8 cellular contexts compared by ENCODE assay signal in the genomic region with DNA sequence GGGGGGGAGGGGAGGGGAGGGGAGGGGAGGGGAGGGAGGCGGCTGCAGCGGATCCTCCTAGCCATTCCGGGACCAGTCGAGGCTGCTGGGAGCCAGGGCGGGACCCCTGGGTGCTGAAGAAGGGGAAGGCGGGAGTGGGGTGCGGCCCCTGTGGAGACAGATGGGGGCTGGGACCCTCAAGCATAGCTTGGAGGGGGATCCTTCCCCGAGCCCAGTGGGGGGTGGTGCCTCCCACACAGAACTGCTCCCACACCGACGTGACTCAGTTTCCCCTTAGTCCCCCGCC. TPM values are rescaled to one million over a fixed set of nuclear protein-coding genes. Genes with fewer than 3 reads are reported as not detected.
A peak's percentile ranks its signal among the peaks of the same experiment; 100 is the strongest.
DNase-seq lines count a peak whose midpoint lies in the region; ATAC-seq, FAIRE-seq and TF ChIP-seq lines count a peak whose summit lies in the region.

No MANE protein-coding gene starts in this region.

- FAIRE-seq in endothelial cell of umbilical vein (lab: Jason Lieb, UNC), result no peak

- H3K4me1 ChIP-seq in CD4-positive, alpha-beta memory T cell (ENCODE audit: insufficient read depth, low read length), result peaks cover 11% of the 10 kb centered on the region
- H3K4me1 ChIP-seq in OCI-LY1 (ENCODE audit: insufficient read depth, low read length, severe bottlenecking) (peaks cover 44% of the 10 kb centered on the region), endothelial cell of umbilical vein (ENCODE audit: control insufficient read depth, extremely low read depth, insufficient read depth, low read length) (peaks cover 47% of the 10 kb centered on the region)

- dilution Hi-C loops in endothelial cell of umbilical vein (cut with MboI; ENCODE audit: extremely low pct_ligation_motif_present, low sequenced_read_pairs), result no loop called here

- H4K20me1 ChIP-seq in OCI-LY1 (ENCODE audit: insufficient read depth, low read length), result no peaks in the 10 kb centered on the region
- H4K20me1 ChIP-seq in endothelial cell of umbilical vein (replicated peaks; ENCODE audit: control insufficient read depth, extremely low read depth, insufficient read depth, low read length), result no peaks in the 10 kb centered on the region

- no peaks in the 10 kb centered on the region for H3K27me3 Mint-ChIP-seq in CD4-positive, alpha-beta memory T cell
- no peaks in the 10 kb centered on the region for H3K27me3 Mint-ChIP-seq in osteocyte (ENCODE audit: unreplicated experiment)

- POLR2A ChIA-PET in CD4-positive, alpha-beta memory T cell (lab: Charles Lee; ENCODE audit: partially characterized antibody), result interaction anchor here (0.7 to 2.2 kb wide), 13 partner anchors 19 to 193 kb away, joined by 3 to 19 read pairs (median 4); a partner anchor contains a TSS
- POLR2A ChIA-PET in endothelial cell of umbilical vein (lab: Charles Lee), result interaction anchor here (0.7 to 3.0 kb wide), 13 partner anchors 8 to 386 kb away, joined by 3 to 17 read pairs (median 6); a partner anchor contains a TSS

- no peaks in the 10 kb centered on the region for H3K79me2 ChIP-seq in OCI-LY1 (ENCODE audit: insufficient read depth, low read length)
- H3K79me2 ChIP-seq in endothelial cell of umbilical vein (ENCODE audit: control insufficient read depth, insufficient read depth, low read length), result peaks cover 32% of the 10 kb centered on the region

- ATAC-seq in GM18870 (IDR thresholded peaks at IDR 0.05; ENCODE audit: unreplicated experiment), result no peak
- ATAC-seq in HG03039 (IDR thresholded peaks at IDR 0.05; ENCODE audit: unreplicated experiment), result no peak

- CTCF ChIA-PET in CD4-positive, alpha-beta memory T cell (lab: Charles Lee; ENCODE audit: partially characterized antibody), result interaction anchor here (0.9 to 7.9 kb wide), 11 partner anchors 9 to 187 kb away, joined by 3 to 110 read pairs (median 6); no protein-coding TSS in a partner anchor
- CTCF ChIA-PET in endothelial cell of umbilical vein (lab: Charles Lee), result interaction anchor here (0.6 to 2.5 kb wide), 8 partner anchors 20 to 130 kb away, joined by 3 to 12 read pairs (median 4); no protein-coding TSS in a partner anchor

- H3K36me3 Mint-ChIP-seq in CD4-positive, alpha-beta memory T cell, result no peaks in the 10 kb centered on the region
- H3K36me3 Mint-ChIP-seq in osteocyte (ENCODE audit: unreplicated experiment), result peaks cover 8% of the 10 kb centered on the region

- no peak for DNase-seq in CD4-positive, alpha-beta memory T cell
- DNase-seq in endothelial cell of umbilical vein (ENCODE audit: low read depth, low spot score) (no peak), osteocyte (ENCODE audit: extremely low spot score, unreplicated experiment) (no peak), mucosa of gallbladder (ENCODE audit: low spot score) (no peak)
- DNase-seq in activated CD4-positive, CD25-positive, alpha-beta regulatory T cell (lab: John Stamatoyannopoulos, UW), result no peak

- H3K27me3 ChIP-seq in CD4-positive, alpha-beta memory T cell (ENCODE audit: insufficient read depth, low read length), result no peaks in the 10 kb centered on the region
- H3K27me3 ChIP-seq in OCI-LY1 (ENCODE audit: insufficient read depth, low read length) (no peaks in the 10 kb centered on the region), endothelial cell of umbilical vein (ENCODE audit: control insufficient read depth in 2 of 2, insufficient read depth in 2 of 2, low read length in 2 of 2) (no peaks in the 10 kb centered on the region)

- BruUV-seq in endothelial cell of umbilical vein (replicated peaks; lab: Mats Ljungman, UMichigan), result no TSS peak

- H2AFZ ChIP-seq in OCI-LY1 (ENCODE audit: low read length) (no peak overlapping the region), endothelial cell of umbilical vein (ENCODE audit: low read depth, low read length) (no peak overlapping the region)

- peak overlapping the region in 4 of 8 donors; percentile 4 to 89 (median 34) for H3K4me3 Mint-ChIP-seq in CD4-positive, alpha-beta memory T cell
- peak overlapping the region; percentile 84 for H3K4me3 Mint-ChIP-seq in osteocyte (ENCODE audit: unreplicated experiment)

- TF ChIP-seq POLR2A in endothelial cell of umbilical vein (IDR thresholded peaks at IDR 0.05; ENCODE audit: low read depth, low read length), result no peak

- H3K4me1 Mint-ChIP-seq in CD4-positive, alpha-beta memory T cell, result peaks cover 8 to 26% (median 20%) of the 10 kb centered on the region in 4 donors
- peaks cover 79% of the 10 kb centered on the region for H3K4me1 Mint-ChIP-seq in osteocyte (ENCODE audit: unreplicated experiment)

- no peaks in the 10 kb centered on the region for H3K9me2 ChIP-seq in OCI-LY1 (ENCODE audit: low read depth, low read length)

- peak overlapping the region; percentile 81 for H3K9ac ChIP-seq in OCI-LY1 (ENCODE audit: low read length)
- H3K9ac ChIP-seq in endothelial cell of umbilical vein (replicated peaks; ENCODE audit: extremely low read depth, insufficient read depth, low read length), result peak overlapping the region; percentile 72

- TF ChIP-seq CTCF in OCI-LY1 (IDR thresholded peaks at IDR 0.05; ENCODE audit: low read length) (no peak), endothelial cell of umbilical vein (IDR thresholded peaks at IDR 0.05; ENCODE audit: extremely low read depth in 1 of 2, insufficient read depth in 1 of 2, low read depth in 1 of 2, low read length in 2 of 2) (no peak), osteocyte (IDR thresholded peaks at IDR 0.05) (no peak)

- H3K4me2 ChIP-seq in OCI-LY1 (ENCODE audit: low read length) (peak overlapping the region; percentile 71), endothelial cell of umbilical vein (ENCODE audit: insufficient read depth, low read length) (peak overlapping the region; percentile 32)

- no peaks in the 10 kb centered on the region for H3K9me3 Mint-ChIP-seq in CD4-positive, alpha-beta memory T cell
- H3K9me3 Mint-ChIP-seq in osteocyte (ENCODE audit: unreplicated experiment), result no peaks in the 10 kb centered on the region

- intact Hi-C loops in CD4-positive, alpha-beta memory T cell (cut with micrococcal nuclease), result loop anchor here (1.0 to 2.0 kb wide), 8 partner anchors 20 to 380 kb away; a partner anchor contains a TSS
- intact Hi-C loops in endothelial cell of umbilical vein (cut with micrococcal nuclease), result loop anchor here (1.0 to 10.0 kb wide), 6 partner anchors 12 to 962 kb away; a partner anchor contains a TSS

- no peaks in the 10 kb centered on the region for H3K9me1 ChIP-seq in endothelial cell of umbilical vein (replicated peaks; ENCODE audit: control insufficient read depth, extremely low read depth, insufficient read depth, low read length)

- peak overlapping the region; percentile 49 for H3K27ac ChIP-seq in CD4-positive, alpha-beta memory T cell (ENCODE audit: low read depth, low read length)
- no peak overlapping the region for H3K27ac ChIP-seq in OCI-LY1 (ENCODE audit: low read depth, low read length, poor library complexity, severe bottlenecking)
- H3K27ac ChIP-seq in endothelial cell of umbilical vein (ENCODE audit: insufficient read depth, low read depth, low read length), result peak overlapping the region; percentile 79

- H3K27ac Mint-ChIP-seq in CD4-positive, alpha-beta memory T cell, result no peak overlapping the region
- no peak overlapping the region for H3K27ac Mint-ChIP-seq in osteocyte (ENCODE audit: unreplicated experiment)

- H3F3A ChIP-seq in OCI-LY1 (ENCODE audit: insufficient read depth, low read length), result peaks cover 5% of the 10 kb centered on the region; the same call in 1 of the 2 replicates

- H3K9me3 ChIP-seq in CD4-positive, alpha-beta memory T cell (ENCODE audit: control insufficient read depth in 1 of 2, low read length in 2 of 2), result no peaks in the 10 kb centered on the region
- H3K9me3 ChIP-seq in OCI-LY1 (ENCODE audit: low read length) (no peaks in the 10 kb centered on the region), endothelial cell of umbilical vein (replicated peaks; ENCODE audit: control insufficient read depth, insufficient read depth, low read length) (no peaks in the 10 kb centered on the region)

- no peaks in the 10 kb centered on the region for H3K36me3 ChIP-seq in CD4-positive, alpha-beta memory T cell (ENCODE audit: insufficient read depth, low read length)
- H3K36me3 ChIP-seq in OCI-LY1 (ENCODE audit: insufficient read depth, low read length) (no peaks in the 10 kb centered on the region), endothelial cell of umbilical vein (ENCODE audit: control insufficient read depth in 2 of 2, extremely low read depth in 1 of 2, insufficient read depth in 2 of 2, low read length in 2 of 2) (peaks cover 5 to 9% of the 10 kb centered on the region in 2 experiments)

- peak overlapping the region in 1 of 2 donors; percentile 75 for H3K4me3 ChIP-seq in CD4-positive, alpha-beta memory T cell (ENCODE audit: low read length in 2 of 2)
- H3K4me3 ChIP-seq in OCI-LY1 (ENCODE audit: low read depth, low read length, poor library complexity, severe bottlenecking), result peak overlapping the region; percentile 80
- peak overlapping the region; percentile 47 to 79 (median 56) for H3K4me3 ChIP-seq in endothelial cell of umbilical vein (replicated peaks in 1 of 3; ENCODE audit: insufficient read depth in 1 of 3, low read depth in 1 of 3, low read length in 3 of 3)

RNA-seq across cellular contexts. Expression of a gene that starts 0.5 kb away (rescaled TPM):
- total RNA-seq in CD4-positive, alpha-beta memory T cell, result 1 to 10 TPM; 5.8 to 7.3 TPM
- polyA plus RNA-seq in CD4-positive, alpha-beta memory T cell, result 1 to 10 TPM; 3.3 to 3.5 TPM
- 318 and 371 TPM in 2 replicates for total RNA-seq in endothelial cell of umbilical vein
- polyA plus RNA-seq in endothelial cell of umbilical vein, result 314 and 418 TPM in 2 replicates
- polyA plus RNA-seq in endothelial cell of umbilical vein (2011; cell fraction: cytosol; rRNA removed), result 181 and 257 TPM in 2 replicates
- polyA plus RNA-seq in endothelial cell of umbilical vein (2011; cell fraction: nucleus; rRNA removed), result 815 and 843 TPM in 2 replicates
- polyA plus RNA-seq in endothelial cell of umbilical vein (2012), result 179 and 248 TPM in 2 replicates
- 120 and 143 TPM in 2 replicates for polyA minus RNA-seq in endothelial cell of umbilical vein
- polyA minus RNA-seq in endothelial cell of umbilical vein (2011; cell fraction: cytosol; rRNA and poly(A)+ RNA removed), result 25.4 TPM
- 136 and 281 TPM in 2 replicates for polyA minus RNA-seq in endothelial cell of umbilical vein (2011; cell fraction: nucleus; rRNA and poly(A)+ RNA removed)
- total RNA-seq in osteocyte, result 312 and 358 TPM in 2 replicates
- total RNA-seq in mucosa of gallbladder, result 227 TPM

RNA-seq across cellular contexts. Expression of a gene that starts 12.7 kb away (rescaled TPM):
- total RNA-seq in CD4-positive, alpha-beta memory T cell, result 1 to 10 TPM; 3.7 to 3.9 TPM
- under 1 TPM in 1 of 2 donors, not detected in 1; 0.69 TPM for polyA plus RNA-seq in CD4-positive, alpha-beta memory T cell
- total RNA-seq in endothelial cell of umbilical vein (5.3 and 8.1 TPM in 2 replicates), osteocyte (5.5 and 7.2 TPM in 2 replicates), mucosa of gallbladder (12.8 TPM)
- 4.8 and 5.1 TPM in 2 replicates for polyA plus RNA-seq in endothelial cell of umbilical vein
- 1.5 and 2.4 TPM in 2 replicates for polyA plus RNA-seq in endothelial cell of umbilical vein (2011; cell fraction: cytosol; rRNA removed)
- 14.5 and 14.8 TPM in 2 replicates for polyA plus RNA-seq in endothelial cell of umbilical vein (2011; cell fraction: nucleus; rRNA removed)
- polyA plus RNA-seq in endothelial cell of umbilical vein (2012), result 1.1 and 1.5 TPM in 2 replicates
- 3.6 and 5.2 TPM in 2 replicates for polyA minus RNA-seq in endothelial cell of umbilical vein
- not detected for polyA minus RNA-seq in endothelial cell of umbilical vein (2011; cell fraction: cytosol; rRNA and poly(A)+ RNA removed)
- 6.3 TPM in 2 replicates for polyA minus RNA-seq in endothelial cell of umbilical vein (2011; cell fraction: nucleus; rRNA and poly(A)+ RNA removed)

RNA-seq across cellular contexts. Expression of a gene that starts 19.8 kb away (rescaled TPM):
- total RNA-seq in CD4-positive, alpha-beta memory T cell, result 10 to 100 TPM; 72.9 to 80.3 TPM
- 10 to 100 TPM; 47.6 to 51.2 TPM for polyA plus RNA-seq in CD4-positive, alpha-beta memory T cell
- total RNA-seq in endothelial cell of umbilical vein, result 86.4 and 103 TPM in 2 replicates
- polyA plus RNA-seq in endothelial cell of umbilical vein, result 118 and 127 TPM in 2 replicates
- 130 and 134 TPM in 2 replicates for polyA plus RNA-seq in endothelial cell of umbilical vein (2011; cell fraction: cytosol; rRNA removed)
- 298 and 329 TPM in 2 replicates for polyA plus RNA-seq in endothelial cell of umbilical vein (2011; cell fraction: nucleus; rRNA removed)
- polyA plus RNA-seq in endothelial cell of umbilical vein (2012), result 68.8 and 73.0 TPM in 2 replicates
- polyA minus RNA-seq in endothelial cell of umbilical vein, result 89.2 and 94.8 TPM in 2 replicates
- 94.3 TPM for polyA minus RNA-seq in endothelial cell of umbilical vein (2011; cell fraction: cytosol; rRNA and poly(A)+ RNA removed)
- 57.6 and 60.5 TPM in 2 replicates for polyA minus RNA-seq in endothelial cell of umbilical vein (2011; cell fraction: nucleus; rRNA and poly(A)+ RNA removed)
- 68.7 and 83.1 TPM in 2 replicates for total RNA-seq in osteocyte
- 84.8 TPM for total RNA-seq in mucosa of gallbladder

RNA-seq across cellular contexts. Expression of a gene that starts 23.5 kb away (rescaled TPM):
- 1 to 10 TPM in 1 of 2 experiments, under 1 TPM in 1; 0.99 to 1.2 TPM for total RNA-seq in CD4-positive, alpha-beta memory T cell
- polyA plus RNA-seq in CD4-positive, alpha-beta memory T cell, result under 1 TPM in 1 of 2 donors, not detected in 1; 0.49 TPM
- total RNA-seq in endothelial cell of umbilical vein (310 and 336 TPM in 2 replicates), osteocyte (248 and 249 TPM in 2 replicates), mucosa of gallbladder (89.0 TPM)
- polyA plus RNA-seq in endothelial cell of umbilical vein, result 198 and 267 TPM in 2 replicates
- polyA plus RNA-seq in endothelial cell of umbilical vein (2011; cell fraction: cytosol; rRNA removed), result 95.2 and 108 TPM in 2 replicates
- 848 and 1,132 TPM in 2 replicates for polyA plus RNA-seq in endothelial cell of umbilical vein (2011; cell fraction: nucleus; rRNA removed)
- polyA plus RNA-seq in endothelial cell of umbilical vein (2012), result 185 and 211 TPM in 2 replicates
- 158 and 165 TPM in 2 replicates for polyA minus RNA-seq in endothelial cell of umbilical vein
- polyA minus RNA-seq in endothelial cell of umbilical vein (2011; cell fraction: cytosol; rRNA and poly(A)+ RNA removed), result 9.4 TPM
- polyA minus RNA-seq in endothelial cell of umbilical vein (2011; cell fraction: nucleus; rRNA and poly(A)+ RNA removed), result 135 and 363 TPM in 2 replicates

RNA-seq across cellular contexts. Expression of a gene that starts 50.3 kb away (rescaled TPM):
- total RNA-seq in CD4-positive, alpha-beta memory T cell, result 1 to 10 TPM; 5.2 to 7.2 TPM
- 10 to 100 TPM; 14.3 to 17.8 TPM for polyA plus RNA-seq in CD4-positive, alpha-beta memory T cell
- total RNA-seq in endothelial cell of umbilical vein (5.7 and 6.5 TPM in 2 replicates), osteocyte (2.8 and 4.4 TPM in 2 replicates), mucosa of gallbladder (7.8 TPM)
- 6.6 and 10.5 TPM in 2 replicates for polyA plus RNA-seq in endothelial cell of umbilical vein
- polyA plus RNA-seq in endothelial cell of umbilical vein (2011; cell fraction: cytosol; rRNA removed), result 1.9 and 4.7 TPM in 2 replicates
- 1.9 and 2.6 TPM in 2 replicates for polyA plus RNA-seq in endothelial cell of umbilical vein (2011; cell fraction: nucleus; rRNA removed)
- 2.6 and 4.7 TPM in 2 replicates for polyA plus RNA-seq in endothelial cell of umbilical vein (2012)
- 0.38 and 0.63 TPM in 2 replicates for polyA minus RNA-seq in endothelial cell of umbilical vein
- polyA minus RNA-seq in endothelial cell of umbilical vein (2011; cell fraction: cytosol; rRNA and poly(A)+ RNA removed), result 6.8 TPM
- polyA minus RNA-seq in endothelial cell of umbilical vein (2011; cell fraction: nucleus; rRNA and poly(A)+ RNA removed), result 0.53 and 1.8 TPM in 2 replicates

Comparison
In these comparisons a context has a peak if more than half of its experiments do, and no peak if none do; other contexts are left out.
1. RNA of a gene that starts 0.5 kb away (total RNA-seq): 312 to 358 TPM in osteocyte, 318 to 371 TPM in endothelial cell of umbilical vein and 227 TPM in mucosa of gallbladder (single experiment); 5.8 to 7.3 TPM in CD4-positive, alpha-beta memory T cell; every median in the first group is over 10 times any median in the second.